ENCODE assay signal across 1 cellular context in genomic region chr4:40190465-40190864, GRCh38.
TF ChIP-seq lines count a peak whose summit lies in the region.

No MANE protein-coding gene starts in this region.

TF ChIP-seq in GM23338, 12 proteins besides CTCF, POLR2A, EP300 and RAD21:
- TF ChIP-seq ZNF462 (CRISPR knock-in tag; IDR thresholded peaks at IDR 0.05) (no peak), STAT1 (IDR thresholded peaks at IDR 0.05; ENCODE audit: unreplicated experiment) (no peak), EZH2 (IDR thresholded peaks at IDR 0.05; ENCODE audit: low read depth, unreplicated experiment) (no peak), ETS1 (IDR thresholded peaks at IDR 0.05) (no peak)
TF ChIP-seq in GM23338: peak in this region for 0.
